In genomic region chr18:77061291-77061945, GRCh38 we compare ENCODE assay signal across 9 cellular contexts.
DNase-seq lines count a peak whose midpoint lies in the region; ATAC-seq and TF ChIP-seq lines count a peak whose summit lies in the region.
"Had no signal": no experiment of that assay in that cellular context is flagged by ENCODE, and none has a peak within 500 bp of the region (broad histone marks: within the 10 kb centered on the region; RNA-seq: fewer than 3 reads in every experiment).

No MANE protein-coding gene starts in this region.

- H3K27ac ChIP-seq in DOHH2 (ENCODE audit: low read depth, low read length), result peak overlapping the region; percentile 76
- H3K27ac ChIP-seq in OCI-LY1 (ENCODE audit: low read depth, low read length, poor library complexity, severe bottlenecking), result peak overlapping the region; percentile 99
- peak overlapping the region in 34 of 59 donors; percentile 1 to 83 (median 38) for H3K27ac ChIP-seq in dorsolateral prefrontal cortex
- peak overlapping the region in 19 of 21 experiments; percentile 28 to 91 (median 74) for H3K27ac ChIP-seq in skin epidermis

- no peaks in the 10 kb centered on the region for H3K9me2 ChIP-seq in DOHH2 (replicated peaks; ENCODE audit: control insufficient read depth, low read length)
- H3K9me2 ChIP-seq in OCI-LY1 (ENCODE audit: low read depth, low read length), result no peaks in the 10 kb centered on the region

- ATAC-seq in GM21825 (IDR thresholded peaks at IDR 0.05; ENCODE audit: unreplicated experiment), result no peak

- no peak overlapping the region for H2AFZ ChIP-seq in OCI-LY1 (ENCODE audit: low read length)

- intact Hi-C loops in dorsolateral prefrontal cortex (cut with DNase I), result loop anchor here (5.0 kb wide), 3 partner anchors 139 to 259 kb away; no protein-coding TSS in a partner anchor

- no peak for DNase-seq in dorsolateral prefrontal cortex
- DNase-seq in cerebellar nuclear complex (lab: John Stamatoyannopoulos, UW), result no peak
- DNase-seq in AG08395 (ENCODE audit: low spot score), result no peak
- DNase-seq in COLO668 (lab: John Stamatoyannopoulos, UW; ENCODE audit: unreplicated experiment), result no peak
- DNase-seq: activated gamma-delta T cell treated with Interleukin-2 at 50 U/mL for 16 hours had no signal

- peaks cover 22% of the 10 kb centered on the region for H3F3A ChIP-seq in DOHH2 (ENCODE audit: control insufficient read depth, insufficient read depth)
- H3F3A ChIP-seq in OCI-LY1 (ENCODE audit: insufficient read depth, low read length), result peaks cover 18% of the 10 kb centered on the region; the same call in 1 of the 2 replicates

- H3K9ac ChIP-seq in OCI-LY1 (ENCODE audit: low read length), result peak overlapping the region; percentile 61

- no peaks in the 10 kb centered on the region for H3K27me3 ChIP-seq in DOHH2 (ENCODE audit: control insufficient read depth, low read length)
- H3K27me3 ChIP-seq in OCI-LY1 (ENCODE audit: insufficient read depth, low read length), result no peaks in the 10 kb centered on the region
- H3K27me3 ChIP-seq in dorsolateral prefrontal cortex, result no peaks in the 10 kb centered on the region

- H3K36me3 ChIP-seq in DOHH2 (ENCODE audit: control insufficient read depth, low read length) (peaks cover 57% of the 10 kb centered on the region), OCI-LY1 (ENCODE audit: insufficient read depth, low read length) (peaks cover 52% of the 10 kb centered on the region)

- H3K9me3 ChIP-seq in DOHH2 (ENCODE audit: control insufficient read depth, insufficient read depth, low read length) (peaks cover 4% of the 10 kb centered on the region; the same call in 1 of the 2 replicates), OCI-LY1 (ENCODE audit: low read length) (no peaks in the 10 kb centered on the region)

- H3K4me2 ChIP-seq in DOHH2 (ENCODE audit: low read length) (peak overlapping the region; percentile 59), OCI-LY1 (ENCODE audit: low read length) (peak overlapping the region; percentile 58)

- H3K79me2 ChIP-seq in DOHH2 (ENCODE audit: control insufficient read depth, low read length), result peaks cover 1% of the 10 kb centered on the region
- no peaks in the 10 kb centered on the region for H3K79me2 ChIP-seq in OCI-LY1 (ENCODE audit: insufficient read depth, low read length)

- H3K4me3 ChIP-seq in DOHH2 (ENCODE audit: low read length) (peak overlapping the region; percentile 41; the same call in 1 of the 2 replicates), OCI-LY1 (ENCODE audit: low read depth, low read length, poor library complexity, severe bottlenecking) (peak overlapping the region; percentile 17), dorsolateral prefrontal cortex (no peak overlapping the region), skin epidermis (no peak overlapping the region)

- H4K20me1 ChIP-seq in DOHH2 (ENCODE audit: control insufficient read depth, insufficient read depth, low read depth, low read length) (no peaks in the 10 kb centered on the region), OCI-LY1 (ENCODE audit: insufficient read depth, low read length) (no peaks in the 10 kb centered on the region)

- no peak for TF ChIP-seq CTCF in DOHH2 (IDR thresholded peaks at IDR 0.05; ENCODE audit: low read depth, low read length, poor library complexity, severe bottlenecking)
- TF ChIP-seq CTCF in OCI-LY1 (IDR thresholded peaks at IDR 0.05; ENCODE audit: low read length), result no peak
- TF ChIP-seq CTCF in dorsolateral prefrontal cortex (IDR thresholded peaks at IDR 0.05 in 54 of 56, conservative IDR thresholded peaks at IDR 0.05 in 2 of 56; ENCODE audit: low read depth in 1 of 56, partially characterized antibody in 56 of 56), result no peak

- H3K4me1 ChIP-seq in DOHH2 (ENCODE audit: control insufficient read depth, low read length) (peaks cover 61% of the 10 kb centered on the region), OCI-LY1 (ENCODE audit: insufficient read depth, low read length, severe bottlenecking) (peaks cover 78% of the 10 kb centered on the region)

Comparison
In these comparisons a context has a peak if more than half of its experiments do, and no peak if none do; other contexts are left out.
1. H3K27ac ChIP-seq: peak in every context shown above with its lines; median percentile 99 in OCI-LY1; 76 in DOHH2; 74 in skin epidermis; 38 in dorsolateral prefrontal cortex.
2. H3K4me3 ChIP-seq: peak in DOHH2 (single experiment) and OCI-LY1 (single experiment); none in dorsolateral prefrontal cortex (0 of 59) and skin epidermis (0 of 7).